16 cellular contexts compared by ENCODE assay signal in the genomic region with DNA sequence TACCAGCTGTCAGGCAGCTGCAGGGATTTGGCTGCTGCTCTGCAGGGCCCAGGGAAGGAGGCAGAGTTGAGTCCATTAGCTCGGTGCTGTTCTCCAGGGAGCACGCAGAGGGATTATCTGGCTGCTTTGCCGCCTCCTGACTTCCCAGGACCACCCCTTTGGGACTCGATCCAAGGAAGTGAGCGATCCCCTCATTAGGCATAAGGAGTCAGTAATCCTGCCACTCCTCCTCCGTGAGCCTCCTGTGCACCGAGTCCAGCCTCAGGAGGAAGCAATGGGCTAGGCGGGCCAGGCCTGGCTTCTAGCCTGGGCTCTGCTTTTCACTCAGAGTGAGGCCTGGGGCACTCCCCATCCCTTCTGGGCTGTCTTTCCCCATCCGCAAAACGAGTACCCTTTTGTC.
DNase-seq lines count a peak whose midpoint lies in the region; ATAC-seq, FAIRE-seq and TF ChIP-seq lines count a peak whose summit lies in the region.
"Had no signal": no experiment of that assay in that cellular context is flagged by ENCODE, and none has a peak within 500 bp of the region (broad histone marks: within the 10 kb centered on the region; RNA-seq: fewer than 3 reads in every experiment).

No MANE protein-coding gene starts in this region.

- H3K27ac ChIP-seq in small intestine (ENCODE audit: low read depth in 1 of 2, low read length in 1 of 2): no peak overlapping the region
- no peak overlapping the region for H3K27ac ChIP-seq in OCI-LY7 (ENCODE audit: low read depth, low read length, poor library complexity, severe bottlenecking)
- H3K27ac ChIP-seq: 22Rv1, foreskin keratinocyte, thoracic aorta had no signal

- TF ChIP-seq CTCF in fibroblast of the aortic adventitia (IDR thresholded peaks at IDR 0.05; ENCODE audit: insufficient read depth, low read length) (no peak), OCI-LY7 (conservative IDR thresholded peaks at IDR 0.05; ENCODE audit: low read length) (no peak)

- DNase-seq in DMS53 (lab: John Stamatoyannopoulos, UW) (peak; percentile 29), DMS53 treated with DMSO at 0.1 percent for 48 hours (lab: John Stamatoyannopoulos, UW; ENCODE audit: unreplicated experiment) (no peak), NCI-H2196 (lab: John Stamatoyannopoulos, UW; ENCODE audit: unreplicated experiment) (peak; percentile 33), fibroblast of the aortic adventitia (ENCODE audit: low read depth) (peak; percentile 48), small intestine (peak; percentile 8), H54 (ENCODE audit: insufficient read length, low spot score) (no peak), OCI-LY7 (ENCODE audit: low spot score) (no peak)
- DNase-seq: activated CD4-positive, CD25-positive, alpha-beta regulatory T cell treated with anti-CD3 and anti-CD28 coated beads, Interleukin-2, amount 50 U/mL, for 72 hours; activated T-cell treated with anti-CD3 and anti-CD28 coated beads, Interleukin-2, amount 50 U/mL, for 24 hours; amniotic stem cell; foreskin keratinocyte; kidney glomerular epithelial cell; naive thymus-derived CD4-positive, alpha-beta T cell had no signal

- CTCF ChIA-PET in OCI-LY7 (lab: Charles Lee; ENCODE audit: unreplicated experiment): no interaction called here

- TF ChIP-seq POLR2A in H54 (IDR thresholded peaks at IDR 0.05; ENCODE audit: low read depth, low read length): no peak

- no peak overlapping the region for H3K4me2 ChIP-seq in OCI-LY7 (ENCODE audit: low read length)

- H3K4me1 ChIP-seq in small intestine (ENCODE audit: control insufficient read depth in 2 of 2, insufficient read depth in 1 of 2, low read depth in 1 of 2, low read length in 1 of 2) (no peaks in the 10 kb centered on the region), OCI-LY7 (ENCODE audit: insufficient read depth, low read length, poor library complexity, severe bottlenecking) (no peaks in the 10 kb centered on the region)
- H3K4me1 ChIP-seq: foreskin keratinocyte had no signal

- H3K4me3 ChIP-seq in fibroblast of the aortic adventitia (ENCODE audit: low read depth, low read length) (no peak overlapping the region), small intestine (ENCODE audit: low read depth in 1 of 2, low read length in 2 of 2) (no peak overlapping the region), OCI-LY7 (ENCODE audit: low read depth, low read length, poor library complexity, severe bottlenecking) (no peak overlapping the region)
- H3K4me3 ChIP-seq: thoracic aorta had no signal

- BruUV-seq in OCI-LY7 (replicated peaks; lab: Mats Ljungman, UMichigan): no TSS peak

- WGBS in small intestine, 3 donors: 33 to 42% (median 38%) methylated on average over 10 of the region's 10 CpGs

- FAIRE-seq in small intestine (lab: Jason Lieb, UNC) (no peak), H54 (lab: Jason Lieb, UNC) (no peak)

- no peak for ATAC-seq in HG03432 (IDR thresholded peaks at IDR 0.05; ENCODE audit: unreplicated experiment)
- ATAC-seq: foreskin keratinocyte; naive thymus-derived CD4-positive, alpha-beta T cell had no signal

- H4K20me1 ChIP-seq in OCI-LY7 (ENCODE audit: insufficient read depth, low read length): no peaks in the 10 kb centered on the region

- H3K9me3 ChIP-seq in small intestine (ENCODE audit: control insufficient read depth, low read depth): no peaks in the 10 kb centered on the region
- no peaks in the 10 kb centered on the region; the same call in 1 of the 2 replicates for H3K9me3 ChIP-seq in OCI-LY7 (ENCODE audit: low read length)
- H3K9me3 ChIP-seq: thoracic aorta had no signal

- no peaks in the 10 kb centered on the region for H3K79me2 ChIP-seq in OCI-LY7 (ENCODE audit: insufficient read depth, low read depth, low read length)

- POLR2A ChIA-PET in OCI-LY7 (lab: Charles Lee): no interaction called here

- no peaks in the 10 kb centered on the region for H3K36me3 ChIP-seq in small intestine (ENCODE audit: control insufficient read depth in 2 of 2, insufficient read depth in 2 of 2, low read length in 2 of 2)
- no peaks in the 10 kb centered on the region for H3K36me3 ChIP-seq in OCI-LY7 (ENCODE audit: insufficient read depth, low read length)
- H3K36me3 ChIP-seq: thoracic aorta had no signal

- intact Hi-C loops in OCI-LY7 (cut with micrococcal nuclease; ENCODE audit: unreplicated experiment): no loop called here

- no peaks in the 10 kb centered on the region for H3K27me3 ChIP-seq in small intestine (ENCODE audit: control insufficient read depth in 2 of 2, insufficient read depth in 2 of 2, low read length in 2 of 2)
- H3K27me3 ChIP-seq: foreskin keratinocyte had no signal

- H3K9me2 ChIP-seq in OCI-LY7 (ENCODE audit: insufficient read depth, low read length): no peaks in the 10 kb centered on the region

- H2AFZ ChIP-seq in OCI-LY7 (ENCODE audit: low read length): no peak overlapping the region

Comparison
In these comparisons a context has a peak if more than half of its experiments do, and no peak if none do; other contexts are left out.
1. DNase-seq: peak in DMS53 (single experiment), NCI-H2196 (single experiment), fibroblast of the aortic adventitia (single experiment) and small intestine (single experiment); none in DMS53 treated with DMSO at 0.1 percent for 48 hours (single experiment), H54 (single experiment) and OCI-LY7 (single experiment).